Comparison of ENCODE assay signal across 11 cellular contexts in genomic region chr2:127515383-127515915, GRCh38. TPM values are rescaled to one million over a fixed set of nuclear protein-coding genes. Genes with fewer than 3 reads are reported as not detected.
DNase-seq lines count a peak whose midpoint lies in the region; ATAC-seq and TF ChIP-seq lines count a peak whose summit lies in the region.
"Had no signal": no experiment of that assay in that cellular context is flagged by ENCODE, and none has a peak within 500 bp of the region (broad histone marks: within the 10 kb centered on the region; RNA-seq: fewer than 3 reads in every experiment).

No MANE protein-coding gene starts in this region.

- ATAC-seq in lower lobe of right lung (peak; percentile 4 to 26), GM18502 (IDR thresholded peaks at IDR 0.05; ENCODE audit: poor library complexity, unreplicated experiment) (no peak), HG02678 (IDR thresholded peaks at IDR 0.05; ENCODE audit: unreplicated experiment) (no peak)

- no peak overlapping the region for H3K4me2 ChIP-seq in neural progenitor cell

- peaks cover 99% of the 10 kb centered on the region for H4K20me1 ChIP-seq in neural progenitor cell (ENCODE audit: low read depth)

- H3K36me3 Mint-ChIP-seq in neural progenitor cell, result peaks cover 36% of the 10 kb centered on the region

- no peak overlapping the region for H3K4me3 Mint-ChIP-seq in neural progenitor cell
- H3K4me3 Mint-ChIP-seq: T-helper 1 cell treated with Interleukin-12 subunit alpha and Interleukin-12 subunit beta and Interleukin-4 antibody, amounts not matched to agents 30 μg/mL and 1 μg/mL, for 36 hours had no signal

- TF ChIP-seq CTCF in NB4 (IDR thresholded peaks at IDR 0.05; ENCODE audit: low read depth, low read length), result no peak
- TF ChIP-seq CTCF in choroid plexus epithelial cell (conservative IDR thresholded peaks at IDR 0.05; ENCODE audit: low read depth, low read length), result no peak
- TF ChIP-seq CTCF in lower lobe of right lung (IDR thresholded peaks at IDR 0.05), result no peak
- no peak for TF ChIP-seq CTCF in neural progenitor cell (IDR thresholded peaks at IDR 0.05)

- H2AFZ ChIP-seq in neural progenitor cell (replicated peaks), result no peak overlapping the region

- H3K27ac ChIP-seq in lower lobe of right lung (peak overlapping the region; percentile 76), subcutaneous abdominal adipose tissue (ENCODE audit: low read depth, low read length) (peak overlapping the region; percentile 93), neural progenitor cell (no peak overlapping the region)
- H3K27ac ChIP-seq: HL-60 had no signal

- H3K36me3 ChIP-seq in lower lobe of right lung (peaks cover 39% of the 10 kb centered on the region), subcutaneous abdominal adipose tissue (ENCODE audit: control insufficient read depth in 5 of 5, insufficient read depth in 5 of 5, low read length in 5 of 5) (peaks cover 6 to 36% (median 14%) of the 10 kb centered on the region in 5 donors), neural progenitor cell (no peaks in the 10 kb centered on the region)

- H3K27me3 Mint-ChIP-seq in neural progenitor cell (ENCODE audit: insufficient read depth, low read depth), result peaks cover 3% of the 10 kb centered on the region

- peaks cover 100% of the 10 kb centered on the region for H3K79me2 ChIP-seq in neural progenitor cell (ENCODE audit: low read depth)

- no peaks in the 10 kb centered on the region for H3K9me3 Mint-ChIP-seq in neural progenitor cell
- H3K9me3 Mint-ChIP-seq: T-helper 1 cell treated with Interleukin-12 subunit alpha and Interleukin-12 subunit beta and Interleukin-4 antibody, amounts not matched to agents 30 μg/mL and 1 μg/mL, for 36 hours had no signal

- peaks cover 33% of the 10 kb centered on the region for H3K4me1 ChIP-seq in lower lobe of right lung
- peaks cover 11 to 38% (median 26%) of the 10 kb centered on the region in 5 donors for H3K4me1 ChIP-seq in subcutaneous abdominal adipose tissue (ENCODE audit: control insufficient read depth in 5 of 5, insufficient read depth in 5 of 5, low read length in 5 of 5)
- no peaks in the 10 kb centered on the region for H3K4me1 ChIP-seq in neural progenitor cell

- H3K27me3 ChIP-seq in lower lobe of right lung (ENCODE audit: low read depth) (no peaks in the 10 kb centered on the region), subcutaneous abdominal adipose tissue (ENCODE audit: control insufficient read depth in 5 of 5, insufficient read depth in 4 of 5, low read length in 5 of 5) (no peaks in the 10 kb centered on the region), neural progenitor cell (no peaks in the 10 kb centered on the region)

- H3K9me3 ChIP-seq in lower lobe of right lung, result no peaks in the 10 kb centered on the region
- no peaks in the 10 kb centered on the region for H3K9me3 ChIP-seq in subcutaneous abdominal adipose tissue (ENCODE audit: control insufficient read depth in 5 of 5, low read length in 5 of 5)
- no peaks in the 10 kb centered on the region for H3K9me3 ChIP-seq in neural progenitor cell (ENCODE audit: low read depth)

- no peak for TF ChIP-seq POLR2A in NB4 (IDR thresholded peaks at IDR 0.05; ENCODE audit: extremely low read depth, insufficient read length)

- H3K4me1 Mint-ChIP-seq in neural progenitor cell, result peaks cover 7% of the 10 kb centered on the region

- peak; percentile 34 for DNase-seq in NB4 (ENCODE audit: low read depth)
- peak; percentile 67 for DNase-seq in choroid plexus epithelial cell (ENCODE audit: low read depth)
- DNase-seq in lower lobe of right lung, result no peak
- no peak for DNase-seq in neural progenitor cell (ENCODE audit: low spot score)
- DNase-seq: activated T-cell treated with anti-CD3 and anti-CD28 coated beads, Interleukin-2, amount 50 U/mL, for 1 hour; effector CD8-positive, alpha-beta T cell had no signal

- no peaks in the 10 kb centered on the region for H3F3A ChIP-seq in neural progenitor cell (ENCODE audit: low read depth)

- no peak overlapping the region for H3K4me3 ChIP-seq in NB4 (ENCODE audit: low read depth, low read length)
- H3K4me3 ChIP-seq in choroid plexus epithelial cell (ENCODE audit: low read depth, low read length), result no peak overlapping the region
- H3K4me3 ChIP-seq in lower lobe of right lung, result no peak overlapping the region
- peak overlapping the region in 3 of 5 donors; percentile 4 to 40 (median 27) for H3K4me3 ChIP-seq in subcutaneous abdominal adipose tissue (ENCODE audit: low read depth in 1 of 5, low read length in 5 of 5)
- H3K4me3 ChIP-seq in neural progenitor cell, result no peak overlapping the region

- intact Hi-C loops in lower lobe of right lung (cut with DNase I), result no loop called here

- H3K9ac ChIP-seq in subcutaneous abdominal adipose tissue (ENCODE audit: low read length in 5 of 5) (peak overlapping the region in 4 of 5 donors; percentile 14 to 48 (median 30)), neural progenitor cell (no peak overlapping the region)

- no peak overlapping the region for H3K27ac Mint-ChIP-seq in neural progenitor cell
- H3K27ac Mint-ChIP-seq: T-helper 1 cell treated with Interleukin-12 subunit alpha and Interleukin-12 subunit beta and Interleukin-4 antibody, amounts not matched to agents 30 μg/mL and 1 μg/mL, for 36 hours had no signal

RNA-seq across cellular contexts. Expression of gene IWS1, which starts 10.8 kb away (rescaled TPM):
- total RNA-seq in lower lobe of right lung (36.7 TPM), neural progenitor cell (ENCODE audit: low replicate concordance) (77.8 and 115 TPM in 2 replicates)

RNA-seq across cellular contexts. Expression of gene MYO7B, which starts 20.0 kb away (rescaled TPM):
- 5.2 TPM for total RNA-seq in lower lobe of right lung
- total RNA-seq in neural progenitor cell (ENCODE audit: low replicate concordance), result 0.03 TPM in 1 of 2 replicates, not detected in the other

Comparison
In these comparisons a context has a peak if more than half of its experiments do, and no peak if none do; other contexts are left out.
1. DNase-seq: peak in NB4 (single experiment) and choroid plexus epithelial cell (single experiment); none in lower lobe of right lung (single experiment) and neural progenitor cell (single experiment).
2. H3K4me3 ChIP-seq: peak in subcutaneous abdominal adipose tissue (3 of 5); none in NB4 (single experiment), choroid plexus epithelial cell (single experiment), lower lobe of right lung (single experiment) and neural progenitor cell (single experiment).
3. ATAC-seq: peak in lower lobe of right lung (2 of 2); none in GM18502 (single experiment) and HG02678 (single experiment).